Comparison of ENCODE assay signal across 1 cellular context in the genomic region with DNA sequence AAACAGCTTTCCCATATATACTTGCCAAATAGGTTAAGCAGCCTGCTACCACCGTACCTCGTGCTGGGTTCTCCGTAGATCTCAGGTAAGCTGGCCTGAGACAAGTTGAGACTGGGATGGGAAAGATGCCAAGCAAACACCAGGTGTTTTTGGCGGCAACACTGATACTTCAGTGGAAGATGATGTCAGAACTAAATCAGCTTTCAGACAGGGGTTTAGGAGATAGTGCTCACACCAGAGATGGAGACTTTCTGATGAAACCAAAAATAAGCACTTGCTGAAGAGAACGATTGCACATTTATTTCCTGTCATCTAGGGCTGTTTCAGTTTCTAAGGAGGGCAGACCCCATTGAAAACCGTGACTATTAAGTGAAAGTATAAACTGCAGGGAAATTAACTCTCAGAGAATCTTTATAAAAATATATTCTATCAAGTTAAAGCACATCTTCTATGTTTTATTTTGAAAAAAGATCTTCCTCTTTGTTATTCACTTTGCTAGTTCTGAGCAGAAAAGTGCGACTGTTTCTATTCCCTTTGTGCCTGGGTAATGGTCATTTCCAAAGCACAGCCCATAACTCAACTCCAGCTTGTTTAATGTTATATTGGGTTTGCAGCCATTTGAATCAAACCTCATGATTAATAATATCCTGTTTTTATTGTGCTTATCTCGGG.
A peak's percentile ranks its signal among the peaks of the same experiment; 100 is the strongest.
TF ChIP-seq lines count a peak whose summit lies in the region.

No MANE protein-coding gene starts in this region.

TF ChIP-seq in GM12878, 131 proteins besides CTCF, POLR2A, EP300 and RAD21 (continued from another document):
- TF ChIP-seq, protein P1, sequence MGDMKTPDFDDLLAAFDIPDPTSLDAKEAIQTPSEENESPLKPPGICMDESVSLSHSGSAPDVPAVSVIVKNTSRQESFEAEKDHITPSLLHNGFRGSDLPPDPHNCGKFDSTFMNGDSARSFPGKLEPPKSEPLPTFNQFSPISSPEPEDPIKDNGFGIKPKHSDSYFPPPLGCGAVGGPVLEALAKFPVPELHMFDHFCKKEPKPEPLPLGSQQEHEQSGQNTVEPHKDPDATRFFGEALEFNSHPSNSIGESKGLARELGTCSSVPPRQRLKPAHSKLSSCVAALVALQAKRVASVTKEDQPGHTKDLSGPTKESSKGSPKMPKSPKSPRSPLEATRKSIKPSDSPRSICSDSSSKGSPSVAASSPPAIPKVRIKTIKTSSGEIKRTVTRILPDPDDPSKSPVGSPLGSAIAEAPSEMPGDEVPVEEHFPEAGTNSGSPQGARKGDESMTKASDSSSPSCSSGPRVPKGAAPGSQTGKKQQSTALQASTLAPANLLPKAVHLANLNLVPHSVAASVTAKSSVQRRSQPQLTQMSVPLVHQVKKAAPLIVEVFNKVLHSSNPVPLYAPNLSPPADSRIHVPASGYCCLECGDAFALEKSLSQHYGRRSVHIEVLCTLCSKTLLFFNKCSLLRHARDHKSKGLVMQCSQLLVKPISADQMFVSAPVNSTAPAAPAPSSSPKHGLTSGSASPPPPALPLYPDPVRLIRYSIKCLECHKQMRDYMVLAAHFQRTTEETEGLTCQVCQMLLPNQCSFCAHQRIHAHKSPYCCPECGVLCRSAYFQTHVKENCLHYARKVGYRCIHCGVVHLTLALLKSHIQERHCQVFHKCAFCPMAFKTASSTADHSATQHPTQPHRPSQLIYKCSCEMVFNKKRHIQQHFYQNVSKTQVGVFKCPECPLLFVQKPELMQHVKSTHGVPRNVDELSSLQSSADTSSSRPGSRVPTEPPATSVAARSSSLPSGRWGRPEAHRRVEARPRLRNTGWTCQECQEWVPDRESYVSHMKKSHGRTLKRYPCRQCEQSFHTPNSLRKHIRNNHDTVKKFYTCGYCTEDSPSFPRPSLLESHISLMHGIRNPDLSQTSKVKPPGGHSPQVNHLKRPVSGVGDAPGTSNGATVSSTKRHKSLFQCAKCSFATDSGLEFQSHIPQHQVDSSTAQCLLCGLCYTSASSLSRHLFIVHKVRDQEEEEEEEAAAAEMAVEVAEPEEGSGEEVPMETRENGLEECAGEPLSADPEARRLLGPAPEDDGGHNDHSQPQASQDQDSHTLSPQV (IDR thresholded peaks at IDR 0.05), result no peak
- TF ChIP-seq RUNX3 (IDR thresholded peaks at IDR 0.05; ENCODE audit: low read length) (0 out of 2 replicates have a peak, but pooled peaks have one; percentile 14), BHLHE40 (IDR thresholded peaks at IDR 0.05; ENCODE audit: borderline replicate concordance in 1 of 2, low read depth in 2 of 2, low read length in 1 of 2) (peak; percentile 60 to 74), FOXK2 (IDR thresholded peaks at IDR 0.05) (no peak), RBBP5 (conservative IDR thresholded peaks at IDR 0.05) (no peak), GABPA (IDR thresholded peaks at IDR 0.05; ENCODE audit: low read depth) (0 out of 2 replicates have a peak, but pooled peaks have one; percentile 15), CHD4 (IDR thresholded peaks at IDR 0.05) (no peak), PAX5 (IDR thresholded peaks at IDR 0.05; ENCODE audit: borderline replicate concordance, low read depth, low read length) (no peak), RFX5 (IDR thresholded peaks at IDR 0.05; ENCODE audit: low read depth, low read length) (no peak), HDAC6 (IDR thresholded peaks at IDR 0.05; ENCODE audit: unreplicated experiment) (no peak), IKZF2 (IDR thresholded peaks at IDR 0.05) (peak; percentile 40; a peak in 2 of 4 replicates), IRF3 (IDR thresholded peaks at IDR 0.05) (no peak), TCF3 (IDR thresholded peaks at IDR 0.05; ENCODE audit: borderline replicate concordance, insufficient read depth, low read depth, low read length) (no peak), MYC (IDR thresholded peaks at IDR 0.05; ENCODE audit: insufficient read depth, insufficient read length, insufficient replicate concordance, low read length, severe bottlenecking) (no peak), CBX3 (IDR thresholded peaks at IDR 0.05; ENCODE audit: borderline replicate concordance, low read depth) (no peak), USF2 (IDR thresholded peaks at IDR 0.05; ENCODE audit: borderline replicate concordance, low read depth, low read length) (no peak), CBFB (IDR thresholded peaks at IDR 0.05; ENCODE audit: low read depth) (no peak), WRNIP1 (IDR thresholded peaks at IDR 0.05; ENCODE audit: borderline replicate concordance, low read depth, low read length) (no peak), NRF1 (conservative IDR thresholded peaks at IDR 0.05; ENCODE audit: low read depth, low read length) (no peak), NKRF (conservative IDR thresholded peaks at IDR 0.05) (no peak), STAT1 (conservative IDR thresholded peaks at IDR 0.05) (no peak), SRF (IDR thresholded peaks at IDR 0.05; ENCODE audit: low read depth in 2 of 2, low read length in 2 of 2) (no peak), ETV6 (conservative IDR thresholded peaks at IDR 0.05 in 1 of 2, IDR thresholded peaks at IDR 0.05 in 1 of 2; ENCODE audit: borderline replicate concordance in 1 of 2, low read depth in 1 of 2) (peak in 1 of 2 experiments; percentile 70; a peak in 2 of 4 replicates), SIN3A (IDR thresholded peaks at IDR 0.05; ENCODE audit: low read depth, low read length) (no peak), KDM1A (IDR thresholded peaks at IDR 0.05; ENCODE audit: borderline replicate concordance) (no peak), STAT3 (IDR thresholded peaks at IDR 0.05; ENCODE audit: low read depth, low read length) (no peak), ZZZ3 (IDR thresholded peaks at IDR 0.05; ENCODE audit: control insufficient read depth, insufficient read length, low read depth) (no peak), HCFC1 (IDR thresholded peaks at IDR 0.05; ENCODE audit: low read length) (no peak), ZNF217 (IDR thresholded peaks at IDR 0.05) (no peak), CREB1 (IDR thresholded peaks at IDR 0.05; ENCODE audit: low read depth) (peak; percentile 36; the same call in 1 of the 2 replicates), SMC3 (IDR thresholded peaks at IDR 0.05; ENCODE audit: borderline replicate concordance, low read length) (no peak), ZNF274 (IDR thresholded peaks at IDR 0.05; ENCODE audit: insufficient read depth, insufficient read length) (no peak), SREBF1 (IDR thresholded peaks at IDR 0.05; ENCODE audit: low read length) (no peak)
- TF ChIP-seq, protein P2, sequence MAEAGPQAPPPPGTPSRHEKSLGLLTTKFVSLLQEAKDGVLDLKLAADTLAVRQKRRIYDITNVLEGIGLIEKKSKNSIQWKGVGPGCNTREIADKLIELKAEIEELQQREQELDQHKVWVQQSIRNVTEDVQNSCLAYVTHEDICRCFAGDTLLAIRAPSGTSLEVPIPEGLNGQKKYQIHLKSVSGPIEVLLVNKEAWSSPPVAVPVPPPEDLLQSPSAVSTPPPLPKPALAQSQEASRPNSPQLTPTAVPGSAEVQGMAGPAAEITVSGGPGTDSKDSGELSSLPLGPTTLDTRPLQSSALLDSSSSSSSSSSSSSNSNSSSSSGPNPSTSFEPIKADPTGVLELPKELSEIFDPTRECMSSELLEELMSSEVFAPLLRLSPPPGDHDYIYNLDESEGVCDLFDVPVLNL (IDR thresholded peaks at IDR 0.05; ENCODE audit: low read depth, low read length), result no peak
- TF ChIP-seq, protein P3, sequence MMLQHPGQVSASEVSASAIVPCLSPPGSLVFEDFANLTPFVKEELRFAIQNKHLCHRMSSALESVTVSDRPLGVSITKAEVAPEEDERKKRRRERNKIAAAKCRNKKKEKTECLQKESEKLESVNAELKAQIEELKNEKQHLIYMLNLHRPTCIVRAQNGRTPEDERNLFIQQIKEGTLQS (IDR thresholded peaks at IDR 0.05; ENCODE audit: borderline replicate concordance, extremely low read depth, low read depth, low read length), result no peak
- TF ChIP-seq, protein P4, sequence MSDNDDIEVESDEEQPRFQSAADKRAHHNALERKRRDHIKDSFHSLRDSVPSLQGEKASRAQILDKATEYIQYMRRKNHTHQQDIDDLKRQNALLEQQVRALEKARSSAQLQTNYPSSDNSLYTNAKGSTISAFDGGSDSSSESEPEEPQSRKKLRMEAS (IDR thresholded peaks at IDR 0.05; ENCODE audit: low read depth, low read length), result no peak
- TF ChIP-seq, protein P5, sequence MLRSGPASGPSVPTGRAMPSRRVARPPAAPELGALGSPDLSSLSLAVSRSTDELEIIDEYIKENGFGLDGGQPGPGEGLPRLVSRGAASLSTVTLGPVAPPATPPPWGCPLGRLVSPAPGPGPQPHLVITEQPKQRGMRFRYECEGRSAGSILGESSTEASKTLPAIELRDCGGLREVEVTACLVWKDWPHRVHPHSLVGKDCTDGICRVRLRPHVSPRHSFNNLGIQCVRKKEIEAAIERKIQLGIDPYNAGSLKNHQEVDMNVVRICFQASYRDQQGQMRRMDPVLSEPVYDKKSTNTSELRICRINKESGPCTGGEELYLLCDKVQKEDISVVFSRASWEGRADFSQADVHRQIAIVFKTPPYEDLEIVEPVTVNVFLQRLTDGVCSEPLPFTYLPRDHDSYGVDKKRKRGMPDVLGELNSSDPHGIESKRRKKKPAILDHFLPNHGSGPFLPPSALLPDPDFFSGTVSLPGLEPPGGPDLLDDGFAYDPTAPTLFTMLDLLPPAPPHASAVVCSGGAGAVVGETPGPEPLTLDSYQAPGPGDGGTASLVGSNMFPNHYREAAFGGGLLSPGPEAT (IDR thresholded peaks at IDR 0.05; ENCODE audit: low read depth), result no peak
